ENCODE assay signal across 1 cellular context in genomic region chr11:66638177-66639065, GRCh38.
TF ChIP-seq lines count a peak whose summit lies in the region.

TSS of gene RBM4 (plus strand) at chr11:66638703. CDS start at chr11:66639712, 1,009 bp downstream.

TF ChIP-seq in K562, 482 proteins besides CTCF, POLR2A, EP300 and RAD21 (continued from another document and continues in another):
- no peak for TF ChIP-seq ZHX1 (conservative IDR thresholded peaks at IDR 0.05; ENCODE audit: low read length)
- no peak for TF ChIP-seq SMAD2 (IDR thresholded peaks at IDR 0.05; ENCODE audit: low read depth, low read length)
- no peak for TF ChIP-seq CBFA2T2 (conservative IDR thresholded peaks at IDR 0.05)
- TF ChIP-seq TEAD4 (IDR thresholded peaks at IDR 0.05; ENCODE audit: low read length): peak; percentile 45
- TF ChIP-seq TEAD4 (CRISPR knock-in tag; IDR thresholded peaks at IDR 0.05; ENCODE audit: borderline replicate concordance): no peak
- TF ChIP-seq ZBTB11 (CRISPR knock-in tag; IDR thresholded peaks at IDR 0.05): no peak; a peak in 1 of 6 replicates
- no peak for TF ChIP-seq TCF3 (CRISPR knock-in tag; IDR thresholded peaks at IDR 0.05)
- TF ChIP-seq FOXJ3 (CRISPR knock-in tag; IDR thresholded peaks at IDR 0.05): no peak
- no peak for TF ChIP-seq KLF16 (IDR thresholded peaks at IDR 0.05)
- TF ChIP-seq PREB (CRISPR knock-in tag; IDR thresholded peaks at IDR 0.05): no peak
- peak; percentile 71 for TF ChIP-seq HNRNPLL (IDR thresholded peaks at IDR 0.05; ENCODE audit: low read depth, low read length, poor library complexity, severe bottlenecking)
- peak; percentile 93 for TF ChIP-seq POLR2H (tag; IDR thresholded peaks at IDR 0.05; ENCODE audit: low read depth)
- peak; percentile 64 for TF ChIP-seq ZNF134 (CRISPR knock-in tag; conservative IDR thresholded peaks at IDR 0.05)
- TF ChIP-seq ZNF280A (IDR thresholded peaks at IDR 0.05; ENCODE audit: low read depth, partially characterized antibody): no peak
- peak; percentile 23; the same call in 1 of the 2 replicates for TF ChIP-seq ZNF175 (CRISPR knock-in tag; IDR thresholded peaks at IDR 0.05; ENCODE audit: low read depth)
- no peak for TF ChIP-seq ZFP1 (CRISPR knock-in tag; IDR thresholded peaks at IDR 0.05)
- no peak for TF ChIP-seq ZNF431 (CRISPR knock-in tag; IDR thresholded peaks at IDR 0.05)
- no peak for TF ChIP-seq IRF9 (tag; IDR thresholded peaks at IDR 0.05)
- no peak for TF ChIP-seq ZNF696 (CRISPR knock-in tag; conservative IDR thresholded peaks at IDR 0.05)
- peak; percentile 68 for TF ChIP-seq E2F8 (IDR thresholded peaks at IDR 0.05; ENCODE audit: low read depth, partially characterized antibody)
- no peak; the same call in 1 of the 2 replicates for TF ChIP-seq ZNF57 (CRISPR knock-in tag; IDR thresholded peaks at IDR 0.05)
- TF ChIP-seq ZNF695 (CRISPR knock-in tag; IDR thresholded peaks at IDR 0.05): no peak
- no peak for TF ChIP-seq ARID2 (IDR thresholded peaks at IDR 0.05)
- TF ChIP-seq HDAC2 (IDR thresholded peaks at IDR 0.05): peak; percentile 33; the same call in 1 of the 2 replicates
- TF ChIP-seq POLR2B (IDR thresholded peaks at IDR 0.05; ENCODE audit: low read depth, partially characterized antibody): peak; percentile 96
- no peak; the same call in 1 of the 2 replicates for TF ChIP-seq CBFB (CRISPR knock-in tag; IDR thresholded peaks at IDR 0.05)
- TF ChIP-seq JUND (IDR thresholded peaks at IDR 0.05; ENCODE audit: borderline replicate concordance, low read depth, low read length): peak; percentile 34; the same call in 1 of the 2 replicates
- TF ChIP-seq JUND (tag; IDR thresholded peaks at IDR 0.05; ENCODE audit: borderline replicate concordance, low read depth, low read length): 0 out of 3 replicates have a peak, but pooled peaks have one; percentile 9
- TF ChIP-seq HNRNPH1 (optimal IDR thresholded peaks at IDR 0.05; ENCODE audit: low read depth, low read length): no peak
- peak; percentile 80 for TF ChIP-seq VEZF1 (CRISPR knock-in tag; IDR thresholded peaks at IDR 0.05)
- TF ChIP-seq RBM14 (IDR thresholded peaks at IDR 0.05; ENCODE audit: borderline replicate concordance, insufficient read depth, low read depth, low read length): no peak
- peak; percentile 85 for TF ChIP-seq ZFX (CRISPR knock-in tag; IDR thresholded peaks at IDR 0.05)
- no peak for TF ChIP-seq ZNF212 (CRISPR knock-in tag; IDR thresholded peaks at IDR 0.05)
- TF ChIP-seq MEF2A (IDR thresholded peaks at IDR 0.05; ENCODE audit: control insufficient read depth, low read depth, low read length): no peak
- TF ChIP-seq SNIP1 (IDR thresholded peaks at IDR 0.05; ENCODE audit: low read depth): no peak
- no peak for TF ChIP-seq TCFL5 (CRISPR knock-in tag; conservative IDR thresholded peaks at IDR 0.05)
- peak; percentile 38; the same call in 1 of the 2 replicates for TF ChIP-seq ATF4 (CRISPR knock-in tag; IDR thresholded peaks at IDR 0.05)
- TF ChIP-seq CREB1 (IDR thresholded peaks at IDR 0.05): peak; percentile 60
- TF ChIP-seq CREB1 (CRISPR knock-in tag; IDR thresholded peaks at IDR 0.05): peak; percentile 59; the same call in 1 of the 2 replicates
- TF ChIP-seq JUN (IDR thresholded peaks at IDR 0.05; ENCODE audit: borderline replicate concordance, low read depth, low read length): no peak
- no peak for TF ChIP-seq JUN (CRISPR knock-in tag; IDR thresholded peaks at IDR 0.05; ENCODE audit: borderline replicate concordance)
- TF ChIP-seq USF1 (CRISPR knock-in tag; IDR thresholded peaks at IDR 0.05): no peak
- no peak for TF ChIP-seq MCM2 (IDR thresholded peaks at IDR 0.05; ENCODE audit: low read depth)
- no peak for TF ChIP-seq DDX20 (tag; IDR thresholded peaks at IDR 0.05; ENCODE audit: low read depth)
- no peak for TF ChIP-seq ZNF165 (CRISPR knock-in tag; IDR thresholded peaks at IDR 0.05; ENCODE audit: borderline replicate concordance)
- no peak for TF ChIP-seq HMBOX1 (IDR thresholded peaks at IDR 0.05)
- TF ChIP-seq NCOA1 (IDR thresholded peaks at IDR 0.05; ENCODE audit: low read depth): peak; percentile 31; the same call in 1 of the 2 replicates
- no peak for TF ChIP-seq HMG20A (CRISPR knock-in tag; conservative IDR thresholded peaks at IDR 0.05)
- no peak for TF ChIP-seq POLR3G (IDR thresholded peaks at IDR 0.05; ENCODE audit: extremely low read depth, insufficient read length, insufficient replicate concordance)
- TF ChIP-seq CBX8 (IDR thresholded peaks at IDR 0.05; ENCODE audit: borderline replicate concordance, extremely low read depth, low read depth, low read length, poor library complexity, severe bottlenecking): no peak
